23 cellular contexts compared by ENCODE assay signal in the genomic region with DNA sequence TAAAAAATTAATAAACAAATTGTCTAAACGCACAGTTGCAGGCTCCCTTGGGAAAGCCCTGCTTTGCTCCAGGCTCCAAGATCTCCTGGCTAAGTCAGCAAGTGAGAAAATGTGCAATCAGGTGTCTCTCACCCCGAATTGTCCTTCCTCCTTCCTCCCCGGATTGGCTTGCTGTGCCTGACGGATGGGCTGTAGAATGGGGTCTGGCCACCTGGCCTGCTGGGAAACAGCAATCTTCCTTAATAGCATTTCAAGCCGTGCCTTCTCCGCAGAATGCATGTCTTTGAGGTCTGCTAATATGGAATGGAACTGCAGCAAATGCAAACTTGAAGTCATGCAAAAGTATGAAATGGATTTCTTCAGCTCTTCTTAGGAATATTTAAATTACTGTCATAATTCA. TPM values are rescaled to one million over a fixed set of nuclear protein-coding genes. Genes with fewer than 3 reads are reported as not detected.
DNase-seq lines count a peak whose midpoint lies in the region; ATAC-seq and TF ChIP-seq lines count a peak whose summit lies in the region.
"Had no signal": no experiment of that assay in that cellular context is flagged by ENCODE, and none has a peak within 500 bp of the region (broad histone marks: within the 10 kb centered on the region; RNA-seq: fewer than 3 reads in every experiment).

No MANE protein-coding gene starts in this region.

- no peaks in the 10 kb centered on the region for H3K9me3 ChIP-seq in GM23248 (ENCODE audit: low read depth)
- H3K9me3 ChIP-seq: A549; BLaER1 treated with 17β-estradiol and CSF1 and Interleukin-3, amounts not matched to agents 10 nM and 100 nM; Caco-2 had no signal

- peak overlapping the region; percentile 35 for H3K27ac Mint-ChIP-seq in activated naive CD4-positive, alpha-beta T cell treated with anti-CD3 and anti-CD28 coated beads, Interleukin-2, amount 50 U/mL, for 24 hours
- H3K27ac Mint-ChIP-seq in WTC11 (no peak overlapping the region), osteocyte (ENCODE audit: unreplicated experiment) (no peak overlapping the region)
- H3K27ac Mint-ChIP-seq: B cell; CD4-positive, alpha-beta T cell had no signal

- no peaks in the 10 kb centered on the region for H3K27me3 ChIP-seq in GM23248 (replicated peaks; ENCODE audit: insufficient read depth)
- H3K27me3 ChIP-seq: BLaER1 treated with 17β-estradiol and CSF1 and Interleukin-3, amounts not matched to agents 10 nM and 100 nM had no signal

- no peak overlapping the region for H3K27ac ChIP-seq in GM23248
- H3K27ac ChIP-seq: 22Rv1; A549; BLaER1 treated with 17β-estradiol and CSF1 and Interleukin-3, amounts not matched to agents 10 nM and 100 nM; C4-2B had no signal

- H3K9me2 ChIP-seq in GM23248 (ENCODE audit: insufficient read depth): no peaks in the 10 kb centered on the region

- TF ChIP-seq CTCF in WTC11 (IDR thresholded peaks at IDR 0.05) (no peak), osteocyte (IDR thresholded peaks at IDR 0.05) (no peak)

- peaks cover 13% of the 10 kb centered on the region; the same call in 1 of the 2 replicates for H3K79me2 ChIP-seq in GM23248 (ENCODE audit: insufficient read depth)

- no peak overlapping the region for H3K4me2 ChIP-seq in GM23248 (ENCODE audit: unreplicated experiment)
- H3K4me2 ChIP-seq: A549; BLaER1 treated with 17β-estradiol and CSF1 and Interleukin-3, amounts not matched to agents 10 nM and 100 nM had no signal

- H2AFZ ChIP-seq in GM23248: no peak overlapping the region

- peaks cover 48% of the 10 kb centered on the region for H3K36me3 ChIP-seq in GM23248 (ENCODE audit: low read depth)

- POLR2A ChIA-PET in WTC11 (lab: Charles Lee): no interaction called here

- H4K20me1 ChIP-seq in GM23248 (ENCODE audit: insufficient read depth): no peaks in the 10 kb centered on the region

- in situ Hi-C loops in GM23248 (cut with MboI): no loop called here

- H3K9me3 Mint-ChIP-seq in activated naive CD4-positive, alpha-beta T cell treated with anti-CD3 and anti-CD28 coated beads, Interleukin-2, amount 50 U/mL, for 24 hours: no peaks in the 10 kb centered on the region
- H3K9me3 Mint-ChIP-seq in WTC11: no peaks in the 10 kb centered on the region
- H3K9me3 Mint-ChIP-seq in osteocyte (ENCODE audit: unreplicated experiment): no peaks in the 10 kb centered on the region
- H3K9me3 Mint-ChIP-seq: CD4-positive, alpha-beta T cell; CD8-positive, alpha-beta T cell had no signal

- H3K4me3 ChIP-seq in GM23248: no peak overlapping the region
- H3K4me3 ChIP-seq: A549; BLaER1 treated with 17β-estradiol and CSF1 and Interleukin-3, amounts not matched to agents 10 nM and 100 nM; GM12878 had no signal

- CTCF ChIA-PET in WTC11 (lab: Charles Lee): no interaction called here

- H3K4me3 Mint-ChIP-seq in activated naive CD4-positive, alpha-beta T cell treated with anti-CD3 and anti-CD28 coated beads, Interleukin-2, amount 50 U/mL, for 24 hours: no peak overlapping the region
- no peak overlapping the region for H3K4me3 Mint-ChIP-seq in WTC11
- no peak overlapping the region for H3K4me3 Mint-ChIP-seq in osteocyte (ENCODE audit: unreplicated experiment)
- H3K4me3 Mint-ChIP-seq: B cell; CD4-positive, alpha-beta T cell; CD8-positive, alpha-beta T cell had no signal

- H3K9ac ChIP-seq in GM23248: no peak overlapping the region
- H3K9ac ChIP-seq: BLaER1 treated with 17β-estradiol and CSF1 and Interleukin-3, amounts not matched to agents 10 nM and 100 nM had no signal

- WGBS in GM23248 (ENCODE audit: low coverage in 1 of 2, low lambda C conversion rate in 2 of 2, missing lambda C conversion rate in 2 of 2), 2 experiments: 97 to 98% methylated on average over 6 of the region's 6 CpGs

- H3F3A ChIP-seq in GM23248 (ENCODE audit: insufficient read depth): peaks cover 1% of the 10 kb centered on the region; the same call in 1 of the 2 replicates

- H3K27me3 Mint-ChIP-seq in activated naive CD4-positive, alpha-beta T cell treated with anti-CD3 and anti-CD28 coated beads, Interleukin-2, amount 50 U/mL, for 24 hours: no peaks in the 10 kb centered on the region
- H3K27me3 Mint-ChIP-seq in WTC11 (ENCODE audit: low read depth): no peaks in the 10 kb centered on the region
- no peaks in the 10 kb centered on the region for H3K27me3 Mint-ChIP-seq in osteocyte (ENCODE audit: unreplicated experiment)
- H3K27me3 Mint-ChIP-seq: B cell; CD4-positive, alpha-beta T cell had no signal

- H3K4me1 ChIP-seq in GM23248 (ENCODE audit: insufficient read depth): no peaks in the 10 kb centered on the region
- H3K4me1 ChIP-seq: A549, Caco-2 had no signal

- H3K36me3 Mint-ChIP-seq in activated naive CD4-positive, alpha-beta T cell treated with anti-CD3 and anti-CD28 coated beads, Interleukin-2, amount 50 U/mL, for 24 hours: peaks cover 15% of the 10 kb centered on the region
- peaks cover 61% of the 10 kb centered on the region for H3K36me3 Mint-ChIP-seq in WTC11
- peaks cover 40% of the 10 kb centered on the region for H3K36me3 Mint-ChIP-seq in osteocyte (ENCODE audit: unreplicated experiment)

- no peak for DNase-seq in activated naive CD4-positive, alpha-beta T cell treated with Interleukin-2 at 50 U/mL for 16 hours
- DNase-seq in WTC11 (ENCODE audit: low spot score) (no peak), osteocyte (ENCODE audit: extremely low spot score, unreplicated experiment) (peak; percentile 56), GM23248 (no peak)
- DNase-seq: AML-193; Caco-2; CD4-positive, alpha-beta T cell; CD8-positive, alpha-beta T cell; DMS 273 treated with DMSO at 0.1 percent for 48 hours; DMS153; DMS53; DMS79; DND-41; EL; GDM1 had no signal

- ATAC-seq in WTC11: no peak
- ATAC-seq in HG02759 (IDR thresholded peaks at IDR 0.05; ENCODE audit: unreplicated experiment): no peak
- ATAC-seq: A549; CD8-positive, alpha-beta T cell; GM12878 had no signal

- no peaks in the 10 kb centered on the region for H3K4me1 Mint-ChIP-seq in activated naive CD4-positive, alpha-beta T cell treated with anti-CD3 and anti-CD28 coated beads, Interleukin-2, amount 50 U/mL, for 24 hours
- peaks cover 13% of the 10 kb centered on the region for H3K4me1 Mint-ChIP-seq in WTC11
- H3K4me1 Mint-ChIP-seq in osteocyte (ENCODE audit: unreplicated experiment): no peaks in the 10 kb centered on the region
- H3K4me1 Mint-ChIP-seq: B cell had no signal

TF ChIP-seq in WTC11, 78 proteins besides CTCF, POLR2A, EP300 and RAD21:
- TF ChIP-seq CREM (CRISPR knock-in tag; IDR thresholded peaks at IDR 0.05): no peak
- peak; percentile 88 for TF ChIP-seq ZNF121 (CRISPR knock-in tag; IDR thresholded peaks at IDR 0.05)
- no peak for TF ChIP-seq ATF6 (CRISPR knock-in tag; IDR thresholded peaks at IDR 0.05)
- TF ChIP-seq SMAD3 (CRISPR knock-in tag; IDR thresholded peaks at IDR 0.05; ENCODE audit: borderline replicate concordance): no peak

RNA-seq across cellular contexts. Expression of gene CDKAL1, which starts 43.7 kb away (rescaled TPM):
- total RNA-seq in WTC11 (2021) (20.6 to 21.9 TPM (median 21.6 TPM) in 3 replicates), osteocyte (14.8 and 16.2 TPM in 2 replicates)
- total RNA-seq in GM23248 (2014; rRNA removed; shearing (Covaris generic)): 10.8 and 14.8 TPM in 2 replicates
- polyA plus RNA-seq in GM23248 (2016; fragmentation: Nextera tagmentation; extraction: Ambion mirVana): 7.5 and 8.4 TPM in 2 replicates
